8 cellular contexts compared by ENCODE assay signal in genomic region chr19:10544242-10544752, GRCh38. TPM values are rescaled to one million over a fixed set of nuclear protein-coding genes. Genes with fewer than 3 reads are reported as not detected.
A peak's percentile ranks its signal among the peaks of the same experiment; 100 is the strongest.
DNase-seq lines count a peak whose midpoint lies in the region; ATAC-seq and TF ChIP-seq lines count a peak whose summit lies in the region.

No MANE protein-coding gene starts in this region.

- H3K27me3 ChIP-seq in A673 (replicated peaks; ENCODE audit: insufficient read depth, low read depth, low read length, poor library complexity): no peaks in the 10 kb centered on the region
- H3K27me3 ChIP-seq in effector memory CD4-positive, alpha-beta T cell (replicated peaks; ENCODE audit: control insufficient read depth, insufficient read depth, low read length, poor library complexity, severe bottlenecking): no peaks in the 10 kb centered on the region
- no peaks in the 10 kb centered on the region for H3K27me3 ChIP-seq in muscle layer of duodenum (ENCODE audit: low read depth, low read length)

- no peak for DNase-seq in A673 (ENCODE audit: low spot score)
- DNase-seq in RWPE1 (ENCODE audit: low spot score): no peak
- DNase-seq in effector memory CD4-positive, alpha-beta T cell: peak in 1 of 3 donors; percentile 16
- no peak for DNase-seq in NCI-H1105 treated with DMSO at 0.1 percent for 48 hours (lab: John Stamatoyannopoulos, UW)
- no peak for DNase-seq in globus pallidus (ENCODE audit: low spot score)
- DNase-seq in DMS114 treated with DMSO at 0.1 percent for 48 hours (lab: John Stamatoyannopoulos, UW; ENCODE audit: unreplicated experiment): no peak

- ATAC-seq in GM19035 (IDR thresholded peaks at IDR 0.05; ENCODE audit: unreplicated experiment): peak; percentile 24

- H3K4me3 ChIP-seq in A673 (ENCODE audit: low read depth, low read length, poor library complexity, severe bottlenecking): peak overlapping the region; percentile 95
- H3K4me3 ChIP-seq in effector memory CD4-positive, alpha-beta T cell (ENCODE audit: insufficient read depth, low read depth, low read length, poor library complexity, severe bottlenecking): peak overlapping the region; percentile 70
- peak overlapping the region; percentile 81 to 85 for H3K4me3 ChIP-seq in muscle layer of duodenum (ENCODE audit: low read depth in 1 of 2, low read length in 2 of 2)

- intact Hi-C loops in A673 (cut with micrococcal nuclease; ENCODE audit: unreplicated experiment): no loop called here

- H3K36me3 ChIP-seq in A673 (ENCODE audit: insufficient read depth, low read length, poor library complexity, severe bottlenecking) (peaks cover 7% of the 10 kb centered on the region), muscle layer of duodenum (ENCODE audit: control insufficient read depth in 1 of 2, insufficient read depth in 2 of 2, low read length in 2 of 2) (peaks cover 7 to 21% of the 10 kb centered on the region in 2 donors)
- H3K36me3 ChIP-seq in effector memory CD4-positive, alpha-beta T cell (ENCODE audit: control insufficient read depth, insufficient read depth, low read length): peaks cover 21% of the 10 kb centered on the region

- peaks cover 12% of the 10 kb centered on the region for H3K4me1 ChIP-seq in A673 (ENCODE audit: insufficient read depth, low read length, poor library complexity, severe bottlenecking)
- H3K4me1 ChIP-seq in effector memory CD4-positive, alpha-beta T cell (ENCODE audit: control insufficient read depth, insufficient read depth, low read length, poor library complexity, severe bottlenecking): peaks cover 15% of the 10 kb centered on the region
- H3K4me1 ChIP-seq in muscle layer of duodenum (ENCODE audit: control insufficient read depth in 1 of 2, insufficient read depth in 2 of 2, low read length in 2 of 2): peaks cover 0 to 19% of the 10 kb centered on the region in 2 donors

- CTCF ChIA-PET in A673 (lab: Charles Lee) (interaction anchor here (0.6 kb wide), 1 partner anchor 100 kb away, joined by 3 read pairs; no protein-coding TSS in a partner anchor), RWPE1 (lab: Yijun Ruan, JAX) (no interaction called here)

- H3K27ac ChIP-seq in A673 (ENCODE audit: low read depth, low read length, poor library complexity, severe bottlenecking) (peak overlapping the region; percentile 94), RWPE1 (peak overlapping the region; percentile 82), muscle layer of duodenum (ENCODE audit: low read length) (peak overlapping the region; percentile 72)
- peak overlapping the region; percentile 80 for H3K27ac ChIP-seq in effector memory CD4-positive, alpha-beta T cell (ENCODE audit: insufficient read depth, low read length, poor library complexity, severe bottlenecking)

- no peaks in the 10 kb centered on the region for H3K9me3 ChIP-seq in A673 (ENCODE audit: low read depth, low read length, poor library complexity, severe bottlenecking)
- no peaks in the 10 kb centered on the region for H3K9me3 ChIP-seq in effector memory CD4-positive, alpha-beta T cell (ENCODE audit: control insufficient read depth, low read length)
- no peaks in the 10 kb centered on the region for H3K9me3 ChIP-seq in muscle layer of duodenum (ENCODE audit: control insufficient read depth in 1 of 2, low read length in 2 of 2)

- no TSS peak for BruUV-seq in A673 (replicated peaks; lab: Mats Ljungman, UMichigan)

- TF ChIP-seq CTCF in A673 (conservative IDR thresholded peaks at IDR 0.05; ENCODE audit: low read depth, low read length) (no peak), RWPE1 (conservative IDR thresholded peaks at IDR 0.05; ENCODE audit: low read depth) (no peak)

- POLR2A ChIA-PET in A673 (lab: Charles Lee; ENCODE audit: low non-redundant PET): no interaction called here
- POLR2A ChIA-PET in RWPE1 (lab: Yijun Ruan, JAX; ENCODE audit: low non-redundant PET): no interaction called here

RNA-seq across cellular contexts. Expression of gene ATG4D, which starts 0.6 kb away (rescaled TPM):
- total RNA-seq in A673 (2021): 52.1 and 57.1 TPM in 2 replicates

RNA-seq across cellular contexts. Expression of gene KRI1, which starts 21.5 kb away (rescaled TPM):
- 45.2 and 47.8 TPM in 2 replicates for total RNA-seq in A673 (2021)

RNA-seq across cellular contexts. Expression of gene CDKN2D, which starts 24.5 kb away (rescaled TPM):
- 12.7 and 14.6 TPM in 2 replicates for total RNA-seq in A673 (2021)

RNA-seq across cellular contexts. Expression of gene S1PR5, which starts 27.1 kb away (rescaled TPM):
- total RNA-seq in A673 (2021): 0.41 and 1.1 TPM in 2 replicates

RNA-seq across cellular contexts. Expression of gene KEAP1, which starts 41.1 kb away (rescaled TPM):
- total RNA-seq in A673 (2021): 112 TPM in 2 replicates
